1 cellular context compared by ENCODE assay signal in genomic region chr20:50959543-50960126, GRCh38.
TF ChIP-seq lines count a peak whose summit lies in the region.

No MANE protein-coding gene starts in this region.

TF ChIP-seq in K562, 482 proteins besides CTCF, POLR2A, EP300 and RAD21:
- TF ChIP-seq RBM25 (IDR thresholded peaks at IDR 0.05; ENCODE audit: low read depth, low read length, severe bottlenecking) (no peak), POLR2B (IDR thresholded peaks at IDR 0.05; ENCODE audit: low read depth, partially characterized antibody) (no peak), ZNF253 (CRISPR knock-in tag; conservative IDR thresholded peaks at IDR 0.05) (no peak)
- TF ChIP-seq, protein P1, sequence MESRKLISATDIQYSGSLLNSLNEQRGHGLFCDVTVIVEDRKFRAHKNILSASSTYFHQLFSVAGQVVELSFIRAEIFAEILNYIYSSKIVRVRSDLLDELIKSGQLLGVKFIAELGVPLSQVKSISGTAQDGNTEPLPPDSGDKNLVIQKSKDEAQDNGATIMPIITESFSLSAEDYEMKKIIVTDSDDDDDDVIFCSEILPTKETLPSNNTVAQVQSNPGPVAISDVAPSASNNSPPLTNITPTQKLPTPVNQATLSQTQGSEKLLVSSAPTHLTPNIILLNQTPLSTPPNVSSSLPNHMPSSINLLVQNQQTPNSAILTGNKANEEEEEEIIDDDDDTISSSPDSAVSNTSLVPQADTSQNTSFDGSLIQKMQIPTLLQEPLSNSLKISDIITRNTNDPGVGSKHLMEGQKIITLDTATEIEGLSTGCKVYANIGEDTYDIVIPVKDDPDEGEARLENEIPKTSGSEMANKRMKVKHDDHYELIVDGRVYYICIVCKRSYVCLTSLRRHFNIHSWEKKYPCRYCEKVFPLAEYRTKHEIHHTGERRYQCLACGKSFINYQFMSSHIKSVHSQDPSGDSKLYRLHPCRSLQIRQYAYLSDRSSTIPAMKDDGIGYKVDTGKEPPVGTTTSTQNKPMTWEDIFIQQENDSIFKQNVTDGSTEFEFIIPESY (CRISPR knock-in tag; IDR thresholded peaks at IDR 0.05), result 0 out of 2 replicates have a peak, but pooled peaks have one; percentile 23
TF ChIP-seq in K562: peak in this region for 1.
